In the genomic region with DNA sequence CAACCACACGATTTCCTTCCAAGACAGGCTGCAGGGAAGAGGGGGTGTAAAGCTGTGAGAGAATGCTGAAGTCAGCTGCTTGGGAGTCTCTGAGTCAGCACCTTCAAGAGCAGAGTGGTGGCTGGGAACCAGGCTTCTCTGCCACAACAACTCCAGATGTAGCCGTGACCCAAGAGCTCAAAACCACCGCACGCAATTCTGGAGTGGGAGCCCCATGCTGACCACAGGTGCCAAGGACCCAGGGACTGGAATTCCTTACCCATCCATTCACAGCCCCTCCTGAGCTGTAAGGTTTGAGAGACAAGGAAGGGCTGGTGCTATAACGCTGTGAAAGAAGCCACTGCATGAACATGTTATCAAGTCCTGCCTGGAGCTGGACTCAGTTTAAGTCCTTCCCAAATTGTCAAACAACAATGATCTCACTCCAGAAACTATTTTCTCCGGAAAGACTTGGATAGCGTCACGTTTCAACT, we compare ENCODE assay signal across 11 cellular contexts.
DNase-seq lines count a peak whose midpoint lies in the region; ATAC-seq and TF ChIP-seq lines count a peak whose summit lies in the region.
"Had no signal": no experiment of that assay in that cellular context is flagged by ENCODE, and none has a peak within 500 bp of the region (broad histone marks: within the 10 kb centered on the region; RNA-seq: fewer than 3 reads in every experiment).

No MANE protein-coding gene starts in this region.

- no peaks in the 10 kb centered on the region for H3K9me3 Mint-ChIP-seq in stimulated activated effector memory CD8-positive, alpha-beta T cell treated with anti-CD3 and anti-CD28 coated beads, Interleukin-12 subunit alpha, Interleukin-12 subunit beta, amount 100 ng/mL, for 72 hours

- H3K36me3 ChIP-seq in prostate gland: peaks cover 0 to 4% of the 10 kb centered on the region in 2 donors

- no peaks in the 10 kb centered on the region for H3K36me3 Mint-ChIP-seq in stimulated activated effector memory CD8-positive, alpha-beta T cell treated with anti-CD3 and anti-CD28 coated beads, Interleukin-12 subunit alpha, Interleukin-12 subunit beta, amount 100 ng/mL, for 72 hours

- H3K4me1 ChIP-seq in prostate gland (replicated peaks): no peaks in the 10 kb centered on the region

- no peaks in the 10 kb centered on the region for H3K9me3 ChIP-seq in prostate gland

- peak; percentile 90 for DNase-seq in H4 (ENCODE audit: low spot score)
- DNase-seq in amniotic stem cell (lab: John Stamatoyannopoulos, UW): peak; percentile 76
- peak; percentile 52 for DNase-seq in left ventricle myocardium superior
- DNase-seq in stimulated activated effector memory CD8-positive, alpha-beta T cell treated with anti-CD3 and anti-CD28 coated beads, Interleukin-12 subunit alpha, Interleukin-12 subunit beta, amount 100 ng/mL, for 72 hours (ENCODE audit: low spot score in 2 of 2): no peak
- no peak for DNase-seq in NCI-H2171 (lab: John Stamatoyannopoulos, UW)
- DNase-seq in prostate gland (ENCODE audit: low spot score): no peak
- no peak for DNase-seq in activated gamma-delta T cell (lab: John Stamatoyannopoulos, UW)
- no peak for DNase-seq in dermis blood vessel endothelial cell
- DNase-seq: NCI-H2081; stimulated activated CD4-positive, alpha-beta T cell treated with anti-CD3 and anti-CD28 coated beads, Interleukin-15, amount 100 ng/mL, for 24 hours had no signal

- no peak for TF ChIP-seq POLR2A in prostate gland (IDR thresholded peaks at IDR 0.05)

- intact Hi-C loops in left ventricle myocardium superior (cut with micrococcal nuclease): no loop called here
- intact Hi-C loops in prostate gland (cut with DNase I): no loop called here

- H3K27ac ChIP-seq in prostate gland: no peak overlapping the region
- H3K27ac ChIP-seq: epithelial cell of prostate had no signal

- no peak for TF ChIP-seq CTCF in prostate gland (IDR thresholded peaks at IDR 0.05)

- H3K27ac Mint-ChIP-seq in stimulated activated effector memory CD8-positive, alpha-beta T cell treated with anti-CD3 and anti-CD28 coated beads, Interleukin-12 subunit alpha, Interleukin-12 subunit beta, amount 100 ng/mL, for 72 hours: no peak overlapping the region

- no peak overlapping the region for H3K4me3 ChIP-seq in prostate gland

- WGBS in prostate gland: 66% methylated on average over 8 of the region's 8 CpGs

- H3K27me3 ChIP-seq in prostate gland (replicated peaks; ENCODE audit: insufficient read depth): no peaks in the 10 kb centered on the region

- H3K4me1 Mint-ChIP-seq in stimulated activated effector memory CD8-positive, alpha-beta T cell treated with anti-CD3 and anti-CD28 coated beads, Interleukin-12 subunit alpha, Interleukin-12 subunit beta, amount 100 ng/mL, for 72 hours: peaks cover 7% of the 10 kb centered on the region

- H3K4me3 Mint-ChIP-seq in stimulated activated effector memory CD8-positive, alpha-beta T cell treated with anti-CD3 and anti-CD28 coated beads, Interleukin-12 subunit alpha, Interleukin-12 subunit beta, amount 100 ng/mL, for 72 hours: no peak overlapping the region

- peak; percentile 71 for ATAC-seq in left ventricle myocardium superior
- ATAC-seq in stimulated activated effector memory CD8-positive, alpha-beta T cell treated with anti-CD3 and anti-CD28 coated beads, Interleukin-12 subunit alpha, Interleukin-12 subunit beta, amount 100 ng/mL, for 72 hours: peak; percentile 55

Comparison
In these comparisons a context has a peak if more than half of its experiments do, and no peak if none do; other contexts are left out.
1. DNase-seq: peak in H4 (single experiment), amniotic stem cell (single experiment) and left ventricle myocardium superior (single experiment); none in stimulated activated effector memory CD8-positive, alpha-beta T cell treated with anti-CD3 and anti-CD28 coated beads, Interleukin-12 subunit alpha, Interleukin-12 subunit beta, amount 100 ng/mL, for 72 hours (0 of 2), NCI-H2171 (single experiment), prostate gland (single experiment), activated gamma-delta T cell (single experiment) and dermis blood vessel endothelial cell (single experiment).